In the genomic region with DNA sequence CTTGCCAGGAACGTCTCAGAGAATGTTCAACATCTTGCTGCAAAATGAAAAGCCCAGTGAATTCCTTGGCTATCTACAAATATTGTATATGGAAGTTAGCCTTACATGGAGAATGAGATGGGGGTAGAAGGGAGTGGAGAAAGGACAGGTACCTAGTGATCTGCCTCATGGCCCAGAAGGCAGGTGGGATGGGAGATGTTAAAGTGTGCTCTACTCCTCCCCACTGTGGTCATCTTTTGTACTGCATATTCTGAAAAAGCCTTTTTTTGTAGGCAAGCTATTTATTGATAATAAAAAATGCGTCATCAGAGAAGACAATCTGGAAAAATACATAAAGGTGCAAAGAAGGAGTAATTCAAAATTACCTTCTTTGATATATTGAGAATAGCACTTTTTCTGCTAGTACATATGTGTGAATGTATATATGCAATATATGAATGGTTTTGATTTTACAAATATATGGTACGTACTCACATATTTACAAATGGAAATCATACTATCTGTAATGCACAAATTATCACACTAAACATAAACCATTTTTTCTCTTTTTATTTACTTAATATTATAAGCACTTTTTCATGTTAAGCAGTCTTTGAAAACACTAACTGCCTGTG, we compare ENCODE assay signal across 8 cellular contexts. TPM values are rescaled to one million over a fixed set of nuclear protein-coding genes. Genes with fewer than 3 reads are reported as not detected.
DNase-seq lines count a peak whose midpoint lies in the region; ATAC-seq and TF ChIP-seq lines count a peak whose summit lies in the region.

No MANE protein-coding gene starts in this region.

- H3K9ac ChIP-seq in KMS-11, result no peak overlapping the region

- POLR2A ChIA-PET in activated B cell treated with CpG ODN at 0.5 μM for 24 hours (lab: Charles Lee), result no interaction called here

- intact Hi-C loops in activated B cell treated with CpG ODN at 0.5 μM for 24 hours (cut with micrococcal nuclease), result no loop called here

- no peaks in the 10 kb centered on the region for H3K36me3 Mint-ChIP-seq in activated B cell treated with CpG ODN at 0.5 μM for 24 hours (ENCODE audit: low read depth)

- no peak overlapping the region for H3K4me3 ChIP-seq in KMS-11 (IDR thresholded peaks at IDR 0.05; ENCODE audit: insufficient read depth, low read depth, low read length)

- DNase-seq in Ammon's horn (ENCODE audit: low spot score) (peak; percentile 21), activated B cell treated with CpG ODN at 0.5 μM for 24 hours (no peak), kidney glomerular epithelial cell (lab: John Stamatoyannopoulos, UW) (peak; percentile 30), ureter (ENCODE audit: low spot score) (no peak)
- no peak for DNase-seq in stimulated activated CD4-positive, alpha-beta T cell treated with anti-CD3 and anti-CD28 coated beads, Interleukin-2, amount 100 ng/mL, for 24 hours

- CTCF ChIA-PET in activated B cell treated with CpG ODN at 0.5 μM for 24 hours (lab: Charles Lee), result interaction anchor here (0.9 to 1.8 kb wide), 4 partner anchors 23 to 98 kb away, joined by 3 to 6 read pairs (median 3); no protein-coding TSS in a partner anchor

- no peaks in the 10 kb centered on the region for H3K36me3 ChIP-seq in KMS-11 (ENCODE audit: insufficient read depth)

- H3K4me3 Mint-ChIP-seq in activated B cell treated with CpG ODN at 0.5 μM for 24 hours, result no peak overlapping the region

- no peaks in the 10 kb centered on the region for H3K4me1 ChIP-seq in KMS-11 (ENCODE audit: low read depth, poor library complexity, severe bottlenecking)

- no peak overlapping the region for H3K4me2 ChIP-seq in KMS-11

- peaks cover 15% of the 10 kb centered on the region for H3K27me3 Mint-ChIP-seq in activated B cell treated with CpG ODN at 0.5 μM for 24 hours

- TF ChIP-seq CTCF in KMS-11 (conservative IDR thresholded peaks at IDR 0.05; ENCODE audit: low read depth, low read length) (peak; percentile 62), activated B cell treated with CpG ODN at 0.5 μM for 24 hours (IDR thresholded peaks at IDR 0.05) (peak; percentile 44)

- no peaks in the 10 kb centered on the region for H3K4me1 Mint-ChIP-seq in activated B cell treated with CpG ODN at 0.5 μM for 24 hours

- no peaks in the 10 kb centered on the region for H3K9me3 Mint-ChIP-seq in activated B cell treated with CpG ODN at 0.5 μM for 24 hours

- H3K27me3 ChIP-seq in KMS-11 (ENCODE audit: insufficient read depth, low read depth), result no peaks in the 10 kb centered on the region

- no peaks in the 10 kb centered on the region for H3K79me2 ChIP-seq in KMS-11 (ENCODE audit: insufficient read depth, low read depth)

- H3K27ac Mint-ChIP-seq in activated B cell treated with CpG ODN at 0.5 μM for 24 hours, result no peak overlapping the region

- H4K20me1 ChIP-seq in KMS-11 (ENCODE audit: insufficient read depth), result no peaks in the 10 kb centered on the region

- no peak overlapping the region for H2AFZ ChIP-seq in KMS-11 (ENCODE audit: low read depth)

- ATAC-seq in GM18858 (IDR thresholded peaks at IDR 0.05; ENCODE audit: unreplicated experiment), result peak; percentile 42
- no peak for ATAC-seq in activated B cell treated with CpG ODN at 0.5 μM for 24 hours (ENCODE audit: low read depth)
- no peak for ATAC-seq in GM21528 (IDR thresholded peaks at IDR 0.05; ENCODE audit: low FRiP score, unreplicated experiment)

- no peak overlapping the region for H3K27ac ChIP-seq in KMS-11

RNA-seq across cellular contexts. Expression of a gene that starts 19.1 kb away (rescaled TPM):
- total RNA-seq in activated B cell treated with CpG ODN at 0.5 μM for 24 hours (not detected in 2 replicates), ureter (0.31 TPM)

Comparison
In these comparisons a context has a peak if more than half of its experiments do, and no peak if none do; other contexts are left out.
1. DNase-seq: peak in Ammon's horn (single experiment) and kidney glomerular epithelial cell (single experiment); none in activated B cell treated with CpG ODN at 0.5 μM for 24 hours (single experiment), ureter (single experiment) and stimulated activated CD4-positive, alpha-beta T cell treated with anti-CD3 and anti-CD28 coated beads, Interleukin-2, amount 100 ng/mL, for 24 hours (0 of 2).